ENCODE assay signal across 1 cellular context in genomic region chr17:82503728-82504308, GRCh38.
A peak's percentile ranks its signal among the peaks of the same experiment; 100 is the strongest.
TF ChIP-seq lines count a peak whose summit lies in the region.

No MANE protein-coding gene starts in this region.

TF ChIP-seq in HepG2, 621 proteins besides CTCF, POLR2A, EP300 and RAD21 (continued from another document and continues in another):
- TF ChIP-seq ZNF773 (CRISPR knock-in tag; IDR thresholded peaks at IDR 0.05; ENCODE audit: borderline replicate concordance) = 0 out of 2 replicates have a peak, but pooled peaks have one; percentile 52
- TF ChIP-seq RFX3 (CRISPR knock-in tag; IDR thresholded peaks at IDR 0.05) = no peak
- no peak for TF ChIP-seq ISX (CRISPR knock-in tag; conservative IDR thresholded peaks at IDR 0.05)
- TF ChIP-seq, protein P1, sequence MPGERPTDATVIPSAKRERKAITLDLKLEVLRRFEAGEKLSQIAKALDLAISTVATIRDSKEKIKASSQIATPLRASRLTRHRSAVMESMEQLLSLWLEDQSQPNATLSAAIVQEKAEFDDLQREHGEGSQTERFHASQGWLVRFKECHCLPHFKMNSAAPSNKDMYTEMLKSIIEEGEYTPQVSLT (CRISPR knock-in tag; IDR thresholded peaks at IDR 0.05; ENCODE audit: borderline replicate concordance, low read depth) = no peak
- TF ChIP-seq, protein P2, sequence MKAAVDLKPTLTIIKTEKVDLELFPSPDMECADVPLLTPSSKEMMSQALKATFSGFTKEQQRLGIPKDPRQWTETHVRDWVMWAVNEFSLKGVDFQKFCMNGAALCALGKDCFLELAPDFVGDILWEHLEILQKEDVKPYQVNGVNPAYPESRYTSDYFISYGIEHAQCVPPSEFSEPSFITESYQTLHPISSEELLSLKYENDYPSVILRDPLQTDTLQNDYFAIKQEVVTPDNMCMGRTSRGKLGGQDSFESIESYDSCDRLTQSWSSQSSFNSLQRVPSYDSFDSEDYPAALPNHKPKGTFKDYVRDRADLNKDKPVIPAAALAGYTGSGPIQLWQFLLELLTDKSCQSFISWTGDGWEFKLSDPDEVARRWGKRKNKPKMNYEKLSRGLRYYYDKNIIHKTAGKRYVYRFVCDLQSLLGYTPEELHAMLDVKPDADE (CRISPR knock-in tag; IDR thresholded peaks at IDR 0.05) = peak; percentile 68; the same call in 1 of the 2 replicates
- no peak for TF ChIP-seq SOX13 (IDR thresholded peaks at IDR 0.05)
- peak in 1 of 2 experiments; percentile 54; a peak in 1 of 4 replicates for TF ChIP-seq SOX13 (CRISPR knock-in tag; conservative IDR thresholded peaks at IDR 0.05 in 1 of 2, IDR thresholded peaks at IDR 0.05 in 1 of 2)
- TF ChIP-seq FOXA1 (IDR thresholded peaks at IDR 0.05) = no peak
- TF ChIP-seq FOXA1 (CRISPR knock-in tag; IDR thresholded peaks at IDR 0.05) = no peak
- no peak for TF ChIP-seq ZNF850 (CRISPR knock-in tag; conservative IDR thresholded peaks at IDR 0.05)
- 0 out of 2 replicates have a peak, but pooled peaks have one; percentile 23 for TF ChIP-seq ZNF878 (CRISPR knock-in tag; IDR thresholded peaks at IDR 0.05)
- TF ChIP-seq GATA4 (IDR thresholded peaks at IDR 0.05; ENCODE audit: borderline replicate concordance, low read depth) = no peak
- TF ChIP-seq, protein P3, sequence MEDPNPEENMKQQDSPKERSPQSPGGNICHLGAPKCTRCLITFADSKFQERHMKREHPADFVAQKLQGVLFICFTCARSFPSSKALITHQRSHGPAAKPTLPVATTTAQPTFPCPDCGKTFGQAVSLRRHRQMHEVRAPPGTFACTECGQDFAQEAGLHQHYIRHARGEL (CRISPR knock-in tag; IDR thresholded peaks at IDR 0.05) = 0 out of 2 replicates have a peak, but pooled peaks have one; percentile 68
- TF ChIP-seq ZNF326 (CRISPR knock-in tag; IDR thresholded peaks at IDR 0.05; ENCODE audit: borderline replicate concordance) = no peak
- TF ChIP-seq ZNF564 (CRISPR knock-in tag; IDR thresholded peaks at IDR 0.05) = no peak
- TF ChIP-seq SALL1 (CRISPR knock-in tag; IDR thresholded peaks at IDR 0.05) = peak; percentile 94
- 0 out of 2 replicates have a peak, but pooled peaks have one; percentile 25 for TF ChIP-seq MLLT10 (CRISPR knock-in tag; IDR thresholded peaks at IDR 0.05)
- peak; percentile 54; the same call in 1 of the 2 replicates for TF ChIP-seq BHLHE40 (IDR thresholded peaks at IDR 0.05; ENCODE audit: low read length)
- peak; percentile 95 for TF ChIP-seq ZNF280B (CRISPR knock-in tag; IDR thresholded peaks at IDR 0.05; ENCODE audit: borderline replicate concordance)
- no peak for TF ChIP-seq ELK4 (CRISPR knock-in tag; IDR thresholded peaks at IDR 0.05; ENCODE audit: borderline replicate concordance)
- peak; percentile 90; the same call in 1 of the 2 replicates for TF ChIP-seq NRL (CRISPR knock-in tag; IDR thresholded peaks at IDR 0.05; ENCODE audit: borderline replicate concordance)
- no peak for TF ChIP-seq KIAA2018 (CRISPR knock-in tag; IDR thresholded peaks at IDR 0.05; ENCODE audit: borderline replicate concordance)
- TF ChIP-seq ZKSCAN1 (IDR thresholded peaks at IDR 0.05; ENCODE audit: low read length) = no peak
- TF ChIP-seq MED13 (CRISPR knock-in tag; IDR thresholded peaks at IDR 0.05) = 0 out of 2 replicates have a peak, but pooled peaks have one; percentile 49
- TF ChIP-seq GZF1 (CRISPR knock-in tag; IDR thresholded peaks at IDR 0.05) = no peak
- no peak for TF ChIP-seq ZNF7 (CRISPR knock-in tag; IDR thresholded peaks at IDR 0.05)
- no peak for TF ChIP-seq RBM22 (optimal IDR thresholded peaks at IDR 0.05; ENCODE audit: low read length)
- TF ChIP-seq TBX3 (IDR thresholded peaks at IDR 0.05; ENCODE audit: borderline replicate concordance) = no peak
- TF ChIP-seq MTA3 (CRISPR knock-in tag; IDR thresholded peaks at IDR 0.05) = no peak
- peak; percentile 68 for TF ChIP-seq TGIF2 (CRISPR knock-in tag; IDR thresholded peaks at IDR 0.05)
- no peak for TF ChIP-seq ZNF713 (CRISPR knock-in tag; IDR thresholded peaks at IDR 0.05)
- no peak for TF ChIP-seq NAIF1 (CRISPR knock-in tag; IDR thresholded peaks at IDR 0.05; ENCODE audit: borderline replicate concordance)
- no peak for TF ChIP-seq ATF6 (CRISPR knock-in tag; conservative IDR thresholded peaks at IDR 0.05)
- no peak for TF ChIP-seq POLR2AphosphoS5 (IDR thresholded peaks at IDR 0.05; ENCODE audit: low read depth, low read length)
- peak; percentile 62 for TF ChIP-seq THAP11 (CRISPR knock-in tag; IDR thresholded peaks at IDR 0.05)
- TF ChIP-seq ZNF704 (CRISPR knock-in tag; IDR thresholded peaks at IDR 0.05; ENCODE audit: borderline replicate concordance) = no peak
- no peak for TF ChIP-seq ZNF24 (IDR thresholded peaks at IDR 0.05)
- TF ChIP-seq ZMYM2 (CRISPR knock-in tag; IDR thresholded peaks at IDR 0.05) = no peak
- no peak; the same call in 1 of the 2 replicates for TF ChIP-seq PPARG (CRISPR knock-in tag; conservative IDR thresholded peaks at IDR 0.05)
- TF ChIP-seq ZNF570 (CRISPR knock-in tag; IDR thresholded peaks at IDR 0.05; ENCODE audit: borderline replicate concordance) = no peak
- peak; percentile 90 for TF ChIP-seq ZBTB7A (CRISPR knock-in tag; IDR thresholded peaks at IDR 0.05)
- no peak; the same call in 1 of the 2 replicates for TF ChIP-seq ZNF816 (CRISPR knock-in tag; IDR thresholded peaks at IDR 0.05; ENCODE audit: borderline replicate concordance)
- TF ChIP-seq HIVEP1 (CRISPR knock-in tag; IDR thresholded peaks at IDR 0.05) = peak; percentile 83
- TF ChIP-seq ZFP90 (CRISPR knock-in tag; IDR thresholded peaks at IDR 0.05; ENCODE audit: borderline replicate concordance) = peak; percentile 78; the same call in 1 of the 2 replicates
- TF ChIP-seq HNF1A (IDR thresholded peaks at IDR 0.05; ENCODE audit: low read depth) = no peak
- peak; percentile 56; the same call in 1 of the 2 replicates for TF ChIP-seq HNF1A (CRISPR knock-in tag; IDR thresholded peaks at IDR 0.05; ENCODE audit: borderline replicate concordance)
